9 cellular contexts compared by ENCODE assay signal in genomic region chr1:164716992-164717703, GRCh38.
DNase-seq lines count a peak whose midpoint lies in the region; ATAC-seq and TF ChIP-seq lines count a peak whose summit lies in the region.
"Had no signal": no experiment of that assay in that cellular context is flagged by ENCODE, and none has a peak within 500 bp of the region (broad histone marks: within the 10 kb centered on the region; RNA-seq: fewer than 3 reads in every experiment).

No MANE protein-coding gene starts in this region.

- no peak for TF ChIP-seq POLR2A in sigmoid colon (IDR thresholded peaks at IDR 0.05)

- no peak for TF ChIP-seq EP300 in sigmoid colon (IDR thresholded peaks at IDR 0.05)

- H3K9me3 ChIP-seq in sigmoid colon (no peaks in the 10 kb centered on the region), hepatocyte (ENCODE audit: low read depth) (no peaks in the 10 kb centered on the region)

- peak; percentile 87 for DNase-seq in SIG-M5 treated with dmso at 0.1 percent for 504 hours (lab: John Stamatoyannopoulos, UW; ENCODE audit: unreplicated experiment)
- no peak for DNase-seq in sigmoid colon
- no peak for DNase-seq in hepatocyte (ENCODE audit: low spot score)
- DNase-seq in DMS 273 (lab: John Stamatoyannopoulos, UW; ENCODE audit: unreplicated experiment), result no peak
- no peak for DNase-seq in activated T-helper 1 cell treated with anti-CD3 and anti-CD28 coated beads, Interleukin-12 subunit alpha, Interleukin-12 subunit beta, Interleukin-2, Interleukin-4 antibody, amounts not matched to agents 30 ng/mL and 10 ng/mL and 1 ng/mL, durations not matched to agents 14 hours and 24 hours and 36 hours (ENCODE audit: low spot score)
- no peak for DNase-seq in anterior cingulate cortex (lab: John Stamatoyannopoulos, UW)

- no peak overlapping the region for H2AFZ ChIP-seq in hepatocyte

- peaks cover 6% of the 10 kb centered on the region for H3K9me3 Mint-ChIP-seq in activated T-helper 1 cell treated with anti-CD3 and anti-CD28 coated beads, Interleukin-12 subunit alpha, Interleukin-12 subunit beta, Interleukin-2, Interleukin-4 antibody, amounts not matched to agents 30 ng/mL and 10 ng/mL and 1 ng/mL, durations not matched to agents 14 hours and 24 hours and 36 hours
- H3K9me3 Mint-ChIP-seq: memory B cell had no signal

- no peaks in the 10 kb centered on the region for H3K9me2 ChIP-seq in hepatocyte (replicated peaks; ENCODE audit: insufficient read depth)

- intact Hi-C loops in sigmoid colon (cut with DNase I), result no loop called here
- intact Hi-C loops in activated T-helper 1 cell treated with anti-CD3 and anti-CD28 coated beads, Interleukin-12 subunit alpha, Interleukin-12 subunit beta, Interleukin-2, Interleukin-4 antibody, amounts not matched to agents 30 ng/mL and 10 ng/mL and 1 ng/mL, durations not matched to agents 14 hours and 24 hours and 36 hours (cut with micrococcal nuclease), result no loop called here

- peaks cover 8% of the 10 kb centered on the region for H3K4me1 Mint-ChIP-seq in activated T-helper 1 cell treated with anti-CD3 and anti-CD28 coated beads, Interleukin-12 subunit alpha, Interleukin-12 subunit beta, Interleukin-2, Interleukin-4 antibody, amounts not matched to agents 30 ng/mL and 10 ng/mL and 1 ng/mL, durations not matched to agents 14 hours and 24 hours and 36 hours (ENCODE audit: low read depth)

- H3K36me3 Mint-ChIP-seq in activated T-helper 1 cell treated with anti-CD3 and anti-CD28 coated beads, Interleukin-12 subunit alpha, Interleukin-12 subunit beta, Interleukin-2, Interleukin-4 antibody, amounts not matched to agents 30 ng/mL and 10 ng/mL and 1 ng/mL, durations not matched to agents 14 hours and 24 hours and 36 hours (ENCODE audit: low read depth), result no peaks in the 10 kb centered on the region
- H3K36me3 Mint-ChIP-seq: memory B cell had no signal

- peak; percentile 87 for ATAC-seq in GM18909 (IDR thresholded peaks at IDR 0.05; ENCODE audit: poor library complexity, unreplicated experiment)
- peak; percentile 61 for ATAC-seq in HG03064 (IDR thresholded peaks at IDR 0.05; ENCODE audit: low read depth, unreplicated experiment)

- no peaks in the 10 kb centered on the region for H3K27me3 ChIP-seq in sigmoid colon
- H3K27me3 ChIP-seq in hepatocyte, result no peaks in the 10 kb centered on the region

- TF ChIP-seq CTCF in sigmoid colon (IDR thresholded peaks at IDR 0.05), result no peak
- no peak for TF ChIP-seq CTCF in hepatocyte (IDR thresholded peaks at IDR 0.05; ENCODE audit: poor library complexity)

- H3K27me3 Mint-ChIP-seq in activated T-helper 1 cell treated with anti-CD3 and anti-CD28 coated beads, Interleukin-12 subunit alpha, Interleukin-12 subunit beta, Interleukin-2, Interleukin-4 antibody, amounts not matched to agents 30 ng/mL and 10 ng/mL and 1 ng/mL, durations not matched to agents 14 hours and 24 hours and 36 hours (ENCODE audit: insufficient read depth), result peaks cover 2% of the 10 kb centered on the region
- H3K27me3 Mint-ChIP-seq: memory B cell had no signal

- no peak overlapping the region for H3K4me3 ChIP-seq in sigmoid colon
- no peak overlapping the region for H3K4me3 ChIP-seq in hepatocyte

- H3K4me1 ChIP-seq in sigmoid colon (peaks cover 0 to 96% (median 88%) of the 10 kb centered on the region in 4 donors), hepatocyte (ENCODE audit: insufficient read depth) (peaks cover 25% of the 10 kb centered on the region)

- no peak overlapping the region for H3K4me2 ChIP-seq in hepatocyte

- H3K27ac ChIP-seq in sigmoid colon, result peak overlapping the region; percentile 3 to 30 (median 26)
- H3K27ac ChIP-seq in hepatocyte, result no peak overlapping the region

- no peak overlapping the region for H3K27ac Mint-ChIP-seq in activated T-helper 1 cell treated with anti-CD3 and anti-CD28 coated beads, Interleukin-12 subunit alpha, Interleukin-12 subunit beta, Interleukin-2, Interleukin-4 antibody, amounts not matched to agents 30 ng/mL and 10 ng/mL and 1 ng/mL, durations not matched to agents 14 hours and 24 hours and 36 hours
- H3K27ac Mint-ChIP-seq: memory B cell had no signal

- no peak overlapping the region for H3K4me3 Mint-ChIP-seq in activated T-helper 1 cell treated with anti-CD3 and anti-CD28 coated beads, Interleukin-12 subunit alpha, Interleukin-12 subunit beta, Interleukin-2, Interleukin-4 antibody, amounts not matched to agents 30 ng/mL and 10 ng/mL and 1 ng/mL, durations not matched to agents 14 hours and 24 hours and 36 hours
- H3K4me3 Mint-ChIP-seq: memory B cell had no signal

- no peaks in the 10 kb centered on the region for H3K36me3 ChIP-seq in sigmoid colon
- H3K36me3 ChIP-seq in hepatocyte (replicated peaks; ENCODE audit: insufficient read depth, low read depth), result no peaks in the 10 kb centered on the region

- peaks cover 5% of the 10 kb centered on the region for H4K20me1 ChIP-seq in hepatocyte (ENCODE audit: insufficient read depth, poor library complexity, severe bottlenecking)

- peaks cover 90% of the 10 kb centered on the region for H3K79me2 ChIP-seq in hepatocyte

- WGBS in sigmoid colon, 2 donors, result 80 to 83% methylated on average over 8 of the region's 8 CpGs
- 98% methylated on average over 8 of the region's 8 CpGs for WGBS in hepatocyte (ENCODE audit: low lambda C conversion rate, missing lambda C conversion rate)
